ENCODE assay signal across 22 cellular contexts in genomic region chr4:6107886-6108285, GRCh38.
"Had no signal": no experiment of that assay in that cellular context is flagged by ENCODE, and none has a peak within 500 bp of the region (broad histone marks: within the 10 kb centered on the region; RNA-seq: fewer than 3 reads in every experiment).

No MANE protein-coding gene starts in this region.

- H3K4me3 ChIP-seq: esophagus squamous epithelium, gastroesophageal sphincter, mucosa of descending colon, psoas muscle, right lobe of liver, skin epidermis, stomach had no signal

- H3K4me1 Mint-ChIP-seq: naive thymus-derived CD8-positive, alpha-beta T cell had no signal

- H3K27ac ChIP-seq: esophagus squamous epithelium, gastroesophageal sphincter, parathyroid adenoma, psoas muscle, right lobe of liver, skin epidermis, stomach had no signal

- H3K27me3 ChIP-seq: right lobe of liver had no signal

- DNase-seq: cerebellar nuclear complex; effector memory CD8-positive, alpha-beta T cell; esophagus squamous epithelium; foreskin fibroblast; glutamatergic neuron; left ventricle myocardium superior; mucosa of descending colon; nucleus accumbens; psoas muscle; retina; right lobe of liver; stimulated activated CD4-positive, alpha-beta T cell treated with anti-CD3 and anti-CD28 coated beads, Interleukin-2, amount 100 ng/mL, for 24 hours; stimulated activated CD4-positive, alpha-beta T cell treated with anti-CD3 and anti-CD28 coated beads, Interleukin-4, amount 100 ng/mL, for 4 hours; stimulated activated naive CD4-positive, alpha-beta T cell; substantia nigra had no signal

- H3K27me3 Mint-ChIP-seq: effector memory CD8-positive, alpha-beta T cell had no signal

- H3K27ac Mint-ChIP-seq: dendritic cell treated with granulocyte-macrophage colony-stimulating factor and Interleukin-4, amounts not matched to agents 40 ng/mL and 50 ng/mL, for 4 days; type B pancreatic cell had no signal

- H3K9me3 ChIP-seq: esophagus squamous epithelium, mucosa of descending colon, psoas muscle, right lobe of liver had no signal

- H3K36me3 ChIP-seq: esophagus squamous epithelium, gastroesophageal sphincter, right lobe of liver, stomach had no signal

- H3K9ac ChIP-seq: parathyroid adenoma had no signal

- ATAC-seq: effector memory CD8-positive, alpha-beta T cell; gastroesophageal sphincter; left ventricle myocardium superior; mucosa of descending colon; naive thymus-derived CD8-positive, alpha-beta T cell; psoas muscle; right lobe of liver had no signal

- H3K36me3 Mint-ChIP-seq: naive thymus-derived CD8-positive, alpha-beta T cell; type B pancreatic cell had no signal

- H3K9me3 Mint-ChIP-seq: dendritic cell treated with granulocyte-macrophage colony-stimulating factor and Interleukin-4, amounts not matched to agents 40 ng/mL and 50 ng/mL, for 4 days; effector memory CD8-positive, alpha-beta T cell; type B pancreatic cell had no signal

- H3K4me1 ChIP-seq: esophagus squamous epithelium, gastroesophageal sphincter, parathyroid adenoma, psoas muscle, right lobe of liver had no signal

- H3K4me3 Mint-ChIP-seq: dendritic cell treated with granulocyte-macrophage colony-stimulating factor and Interleukin-4, amounts not matched to agents 40 ng/mL and 50 ng/mL, for 4 days; effector memory CD8-positive, alpha-beta T cell; naive thymus-derived CD8-positive, alpha-beta T cell; type B pancreatic cell had no signal
